Comparison of ENCODE assay signal across 1 cellular context in genomic region chr2:182866461-182867369, GRCh38.
TF ChIP-seq lines count a peak whose summit lies in the region.

Gene FRZB (minus strand): TSS chr2:182866637. CDS start chr2:182866552, 85 bp downstream.

TF ChIP-seq in HepG2, 621 proteins besides CTCF, POLR2A, EP300 and RAD21 (continued from another document and continues in another):
- TF ChIP-seq MLXIP (CRISPR knock-in tag; IDR thresholded peaks at IDR 0.05; ENCODE audit: borderline replicate concordance) (no peak), ZNF678 (CRISPR knock-in tag; IDR thresholded peaks at IDR 0.05) (no peak), PHF8 (CRISPR knock-in tag; IDR thresholded peaks at IDR 0.05) (no peak), ZBTB49 (CRISPR knock-in tag; IDR thresholded peaks at IDR 0.05; ENCODE audit: borderline replicate concordance) (no peak), ESRRA (CRISPR knock-in tag; IDR thresholded peaks at IDR 0.05; ENCODE audit: low read depth) (no peak), ARNT (IDR thresholded peaks at IDR 0.05) (no peak), KDM1A (CRISPR knock-in tag; IDR thresholded peaks at IDR 0.05) (no peak), ZNF292 (CRISPR knock-in tag; IDR thresholded peaks at IDR 0.05; ENCODE audit: borderline replicate concordance, low read depth) (0 out of 2 replicates have a peak, but pooled peaks have one; percentile 43), TFDP2 (CRISPR knock-in tag; IDR thresholded peaks at IDR 0.05) (no peak), ZBTB40 (IDR thresholded peaks at IDR 0.05) (no peak), ZBTB40 (CRISPR knock-in tag; IDR thresholded peaks at IDR 0.05) (no peak), ZNF816 (CRISPR knock-in tag; IDR thresholded peaks at IDR 0.05; ENCODE audit: borderline replicate concordance) (no peak), DPF2 (CRISPR knock-in tag; IDR thresholded peaks at IDR 0.05; ENCODE audit: borderline replicate concordance, low read depth) (no peak), ZNF224 (CRISPR knock-in tag; IDR thresholded peaks at IDR 0.05) (no peak), HNF1A (IDR thresholded peaks at IDR 0.05; ENCODE audit: low read depth) (no peak), HNF1A (CRISPR knock-in tag; IDR thresholded peaks at IDR 0.05; ENCODE audit: borderline replicate concordance) (no peak), ZNF513 (CRISPR knock-in tag; conservative IDR thresholded peaks at IDR 0.05) (no peak), CBFB (CRISPR knock-in tag; IDR thresholded peaks at IDR 0.05) (no peak), THRA (CRISPR knock-in tag; IDR thresholded peaks at IDR 0.05; ENCODE audit: borderline replicate concordance) (no peak)
